1 cellular context compared by ENCODE assay signal in genomic region chr6:106897580-106897979, GRCh38.
TF ChIP-seq lines count a peak whose summit lies in the region.

No MANE protein-coding gene starts in this region.

TF ChIP-seq in GM23338, 12 proteins besides CTCF, POLR2A, EP300 and RAD21 (continued from another document):
- TF ChIP-seq EZH2phosphoT487 (IDR thresholded peaks at IDR 0.05; ENCODE audit: unreplicated experiment) (no peak), EZH2 (IDR thresholded peaks at IDR 0.05; ENCODE audit: low read depth, unreplicated experiment) (no peak), ZNF114 (CRISPR knock-in tag; IDR thresholded peaks at IDR 0.05) (no peak), ZNF331 (CRISPR knock-in tag; IDR thresholded peaks at IDR 0.05; ENCODE audit: low read depth) (no peak), POLR2AphosphoS5 (IDR thresholded peaks at IDR 0.05; ENCODE audit: low read depth) (no peak), STAT1 (IDR thresholded peaks at IDR 0.05; ENCODE audit: unreplicated experiment) (no peak), REST (IDR thresholded peaks at IDR 0.05; ENCODE audit: unreplicated experiment) (no peak)
- TF ChIP-seq, protein P1, sequence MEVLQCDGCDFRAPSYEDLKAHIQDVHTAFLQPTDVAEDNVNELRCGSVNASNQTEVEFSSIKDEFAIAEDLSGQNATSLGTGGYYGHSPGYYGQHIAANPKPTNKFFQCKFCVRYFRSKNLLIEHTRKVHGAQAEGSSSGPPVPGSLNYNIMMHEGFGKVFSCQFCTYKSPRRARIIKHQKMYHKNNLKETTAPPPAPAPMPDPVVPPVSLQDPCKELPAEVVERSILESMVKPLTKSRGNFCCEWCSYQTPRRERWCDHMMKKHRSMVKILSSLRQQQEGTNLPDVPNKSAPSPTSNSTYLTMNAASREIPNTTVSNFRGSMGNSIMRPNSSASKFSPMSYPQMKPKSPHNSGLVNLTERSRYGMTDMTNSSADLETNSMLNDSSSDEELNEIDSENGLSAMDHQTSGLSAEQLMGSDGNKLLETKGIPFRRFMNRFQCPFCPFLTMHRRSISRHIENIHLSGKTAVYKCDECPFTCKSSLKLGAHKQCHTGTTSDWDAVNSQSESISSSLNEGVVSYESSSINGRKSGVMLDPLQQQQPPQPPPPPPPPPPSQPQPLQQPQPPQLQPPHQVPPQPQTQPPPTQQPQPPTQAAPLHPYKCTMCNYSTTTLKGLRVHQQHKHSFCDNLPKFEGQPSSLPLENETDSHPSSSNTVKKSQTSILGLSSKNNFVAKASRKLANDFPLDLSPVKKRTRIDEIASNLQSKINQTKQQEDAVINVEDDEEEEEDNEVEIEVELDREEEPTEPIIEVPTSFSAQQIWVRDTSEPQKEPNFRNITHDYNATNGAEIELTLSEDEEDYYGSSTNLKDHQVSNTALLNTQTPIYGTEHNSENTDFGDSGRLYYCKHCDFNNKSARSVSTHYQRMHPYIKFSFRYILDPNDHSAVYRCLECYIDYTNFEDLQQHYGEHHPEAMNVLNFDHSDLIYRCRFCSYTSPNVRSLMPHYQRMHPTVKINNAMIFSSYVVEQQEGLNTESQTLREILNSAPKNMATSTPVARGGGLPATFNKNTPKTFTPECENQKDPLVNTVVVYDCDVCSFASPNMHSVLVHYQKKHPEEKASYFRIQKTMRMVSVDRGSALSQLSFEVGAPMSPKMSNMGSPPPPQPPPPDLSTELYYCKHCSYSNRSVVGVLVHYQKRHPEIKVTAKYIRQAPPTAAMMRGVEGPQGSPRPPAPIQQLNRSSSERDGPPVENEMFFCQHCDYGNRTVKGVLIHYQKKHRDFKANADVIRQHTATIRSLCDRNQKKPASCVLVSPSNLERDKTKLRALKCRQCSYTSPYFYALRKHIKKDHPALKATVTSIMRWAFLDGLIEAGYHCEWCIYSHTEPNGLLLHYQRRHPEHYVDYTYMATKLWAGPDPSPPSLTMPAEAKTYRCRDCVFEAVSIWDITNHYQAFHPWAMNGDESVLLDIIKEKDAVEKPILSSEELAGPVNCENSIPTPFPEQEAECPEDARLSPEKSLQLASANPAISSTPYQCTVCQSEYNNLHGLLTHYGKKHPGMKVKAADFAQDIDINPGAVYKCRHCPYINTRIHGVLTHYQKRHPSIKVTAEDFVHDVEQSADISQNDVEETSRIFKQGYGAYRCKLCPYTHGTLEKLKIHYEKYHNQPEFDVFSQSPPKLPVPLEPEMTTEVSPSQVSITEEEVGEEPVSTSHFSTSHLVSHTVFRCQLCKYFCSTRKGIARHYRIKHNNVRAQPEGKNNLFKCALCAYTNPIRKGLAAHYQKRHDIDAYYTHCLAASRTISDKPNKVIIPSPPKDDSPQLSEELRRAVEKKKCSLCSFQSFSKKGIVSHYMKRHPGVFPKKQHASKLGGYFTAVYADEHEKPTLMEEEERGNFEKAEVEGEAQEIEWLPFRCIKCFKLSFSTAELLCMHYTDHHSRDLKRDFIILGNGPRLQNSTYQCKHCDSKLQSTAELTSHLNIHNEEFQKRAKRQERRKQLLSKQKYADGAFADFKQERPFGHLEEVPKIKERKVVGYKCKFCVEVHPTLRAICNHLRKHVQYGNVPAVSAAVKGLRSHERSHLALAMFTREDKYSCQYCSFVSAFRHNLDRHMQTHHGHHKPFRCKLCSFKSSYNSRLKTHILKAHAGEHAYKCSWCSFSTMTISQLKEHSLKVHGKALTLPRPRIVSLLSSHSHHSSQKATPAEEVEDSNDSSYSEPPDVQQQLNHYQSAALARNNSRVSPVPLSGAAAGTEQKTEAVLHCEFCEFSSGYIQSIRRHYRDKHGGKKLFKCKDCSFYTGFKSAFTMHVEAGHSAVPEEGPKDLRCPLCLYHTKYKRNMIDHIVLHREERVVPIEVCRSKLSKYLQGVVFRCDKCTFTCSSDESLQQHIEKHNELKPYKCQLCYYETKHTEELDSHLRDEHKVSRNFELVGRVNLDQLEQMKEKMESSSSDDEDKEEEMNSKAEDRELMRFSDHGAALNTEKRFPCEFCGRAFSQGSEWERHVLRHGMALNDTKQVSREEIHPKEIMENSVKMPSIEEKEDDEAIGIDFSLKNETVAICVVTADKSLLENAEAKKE (CRISPR knock-in tag; IDR thresholded peaks at IDR 0.05) = no peak
